Comparison of ENCODE assay signal across 1 cellular context in genomic region chr10:93542358-93542791, GRCh38.
TF ChIP-seq lines count a peak whose summit lies in the region.

No MANE protein-coding gene starts in this region.

TF ChIP-seq in HEK293, 187 proteins besides CTCF, POLR2A, EP300 and RAD21 (continued from another document and continues in another):
- TF ChIP-seq ZNF26 (tag by site-specific recombination; IDR thresholded peaks at IDR 0.05) (no peak), ZNF518A (tag by site-specific recombination; conservative IDR thresholded peaks at IDR 0.05; ENCODE audit: low read depth) (no peak; the same call in 1 of the 2 replicates), ZNF585B (tag by site-specific recombination; IDR thresholded peaks at IDR 0.05) (no peak), ZNF639 (tag by site-specific recombination; IDR thresholded peaks at IDR 0.05) (0 out of 2 replicates have a peak, but pooled peaks have one; percentile 14), REPIN1 (tag by site-specific recombination; IDR thresholded peaks at IDR 0.05; ENCODE audit: low read depth) (no peak), ZBTB17 (tag by site-specific recombination; IDR thresholded peaks at IDR 0.05) (peak; percentile 83), ZSCAN23 (tag by site-specific recombination; IDR thresholded peaks at IDR 0.05) (no peak), BCL11A (tag by site-specific recombination; IDR thresholded peaks at IDR 0.05; ENCODE audit: low read depth) (no peak), ZNF768 (tag by site-specific recombination; IDR thresholded peaks at IDR 0.05) (no peak), YY2 (tag by site-specific recombination; IDR thresholded peaks at IDR 0.05) (no peak), ZNF324 (tag by site-specific recombination; IDR thresholded peaks at IDR 0.05) (0 out of 2 replicates have a peak, but pooled peaks have one; percentile 14), ZNF449 (tag by site-specific recombination; IDR thresholded peaks at IDR 0.05) (no peak), ZNF223 (tag by site-specific recombination; IDR thresholded peaks at IDR 0.05) (no peak), SP2 (tag by site-specific recombination; IDR thresholded peaks at IDR 0.05) (0 out of 2 replicates have a peak, but pooled peaks have one; percentile 29), ZNF157 (tag by site-specific recombination; IDR thresholded peaks at IDR 0.05) (no peak), ZNF791 (tag by site-specific recombination; IDR thresholded peaks at IDR 0.05) (no peak), ZFP41 (tag by site-specific recombination; IDR thresholded peaks at IDR 0.05; ENCODE audit: borderline replicate concordance) (no peak), ZNF19 (tag by site-specific recombination; IDR thresholded peaks at IDR 0.05; ENCODE audit: low read depth) (no peak), ZNF280D (tag by site-specific recombination; IDR thresholded peaks at IDR 0.05) (no peak), ZNF76 (tag by site-specific recombination; IDR thresholded peaks at IDR 0.05; ENCODE audit: borderline replicate concordance, low read depth) (no peak), ZFHX2 (tag by site-specific recombination; conservative IDR thresholded peaks at IDR 0.05) (no peak), ZNF140 (tag by site-specific recombination; IDR thresholded peaks at IDR 0.05) (no peak), ZSCAN5A (tag by site-specific recombination; IDR thresholded peaks at IDR 0.05) (no peak), ZNF169 (tag by site-specific recombination; IDR thresholded peaks at IDR 0.05) (no peak), ZNF621 (tag by site-specific recombination; IDR thresholded peaks at IDR 0.05) (no peak), ZXDB (tag by site-specific recombination; IDR thresholded peaks at IDR 0.05) (no peak; the same call in 1 of the 2 replicates), ZNF521 (tag by site-specific recombination; IDR thresholded peaks at IDR 0.05) (no peak), ZNF530 (tag by site-specific recombination; IDR thresholded peaks at IDR 0.05; ENCODE audit: low read depth) (no peak), ZNF416 (tag by site-specific recombination; IDR thresholded peaks at IDR 0.05) (no peak), ZNF10 (tag by site-specific recombination; IDR thresholded peaks at IDR 0.05) (no peak), ZNF18 (tag by site-specific recombination; IDR thresholded peaks at IDR 0.05) (no peak), ZNF133 (tag by site-specific recombination; IDR thresholded peaks at IDR 0.05) (no peak), GLI2 (tag by site-specific recombination; IDR thresholded peaks at IDR 0.05; ENCODE audit: borderline replicate concordance, low read depth) (no peak), ZNF785 (tag by site-specific recombination; IDR thresholded peaks at IDR 0.05) (no peak), WT1 (tag by site-specific recombination; IDR thresholded peaks at IDR 0.05) (peak; percentile 96), ZBTB48 (tag by site-specific recombination; IDR thresholded peaks at IDR 0.05) (0 out of 2 replicates have a peak, but pooled peaks have one; percentile 60), ATF2 (tag by site-specific recombination; IDR thresholded peaks at IDR 0.05; ENCODE audit: low read depth) (no peak), ZNF692 (tag by site-specific recombination; IDR thresholded peaks at IDR 0.05) (no peak; the same call in 1 of the 2 replicates), ZNF114 (tag by site-specific recombination; IDR thresholded peaks at IDR 0.05) (no peak), ZNF664 (tag by site-specific recombination; IDR thresholded peaks at IDR 0.05) (no peak), ZIC2 (tag by site-specific recombination; IDR thresholded peaks at IDR 0.05) (no peak), ZNF645 (tag by site-specific recombination; IDR thresholded peaks at IDR 0.05) (no peak), ZNF776 (tag by site-specific recombination; IDR thresholded peaks at IDR 0.05; ENCODE audit: borderline replicate concordance) (no peak), MYNN (tag by site-specific recombination; IDR thresholded peaks at IDR 0.05; ENCODE audit: borderline replicate concordance) (no peak)
